2 cellular contexts compared by ENCODE assay signal in the genomic region with DNA sequence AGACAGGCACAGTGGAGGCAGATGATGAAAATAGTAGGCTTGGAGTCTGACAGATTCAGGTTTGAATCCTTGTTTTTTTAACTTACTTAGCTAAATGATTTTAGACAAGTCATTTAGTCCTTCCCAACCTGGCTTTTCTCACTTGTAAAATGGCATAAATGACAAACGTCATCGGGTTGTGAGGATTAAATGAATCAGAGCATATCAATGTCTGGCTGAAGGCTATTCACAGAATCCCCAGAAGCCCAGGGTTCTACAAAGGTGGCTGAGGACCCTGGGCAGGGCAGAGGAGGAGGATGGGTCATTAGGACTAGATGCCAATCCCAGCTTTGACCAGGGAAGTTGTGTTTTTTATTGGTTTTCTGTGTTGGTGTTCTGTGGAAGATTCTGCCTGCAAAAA.
TF ChIP-seq lines count a peak whose summit lies in the region.

No MANE protein-coding gene starts in this region.

TF ChIP-seq in HCT116, 20 proteins besides CTCF, POLR2A, EP300 and RAD21 (continued from another document):
- no peak for TF ChIP-seq JUND (IDR thresholded peaks at IDR 0.05)
- no peak for TF ChIP-seq TCF7L2 (IDR thresholded peaks at IDR 0.05; ENCODE audit: borderline replicate concordance, extremely low read depth, insufficient read depth, insufficient read length)
- no peak for TF ChIP-seq SRF (IDR thresholded peaks at IDR 0.05; ENCODE audit: low read depth)
- TF ChIP-seq FOSL1 (IDR thresholded peaks at IDR 0.05; ENCODE audit: low read depth), result no peak
- no peak for TF ChIP-seq ZNF274 (IDR thresholded peaks at IDR 0.05; ENCODE audit: low read depth, low read length)
- TF ChIP-seq, protein P1, sequence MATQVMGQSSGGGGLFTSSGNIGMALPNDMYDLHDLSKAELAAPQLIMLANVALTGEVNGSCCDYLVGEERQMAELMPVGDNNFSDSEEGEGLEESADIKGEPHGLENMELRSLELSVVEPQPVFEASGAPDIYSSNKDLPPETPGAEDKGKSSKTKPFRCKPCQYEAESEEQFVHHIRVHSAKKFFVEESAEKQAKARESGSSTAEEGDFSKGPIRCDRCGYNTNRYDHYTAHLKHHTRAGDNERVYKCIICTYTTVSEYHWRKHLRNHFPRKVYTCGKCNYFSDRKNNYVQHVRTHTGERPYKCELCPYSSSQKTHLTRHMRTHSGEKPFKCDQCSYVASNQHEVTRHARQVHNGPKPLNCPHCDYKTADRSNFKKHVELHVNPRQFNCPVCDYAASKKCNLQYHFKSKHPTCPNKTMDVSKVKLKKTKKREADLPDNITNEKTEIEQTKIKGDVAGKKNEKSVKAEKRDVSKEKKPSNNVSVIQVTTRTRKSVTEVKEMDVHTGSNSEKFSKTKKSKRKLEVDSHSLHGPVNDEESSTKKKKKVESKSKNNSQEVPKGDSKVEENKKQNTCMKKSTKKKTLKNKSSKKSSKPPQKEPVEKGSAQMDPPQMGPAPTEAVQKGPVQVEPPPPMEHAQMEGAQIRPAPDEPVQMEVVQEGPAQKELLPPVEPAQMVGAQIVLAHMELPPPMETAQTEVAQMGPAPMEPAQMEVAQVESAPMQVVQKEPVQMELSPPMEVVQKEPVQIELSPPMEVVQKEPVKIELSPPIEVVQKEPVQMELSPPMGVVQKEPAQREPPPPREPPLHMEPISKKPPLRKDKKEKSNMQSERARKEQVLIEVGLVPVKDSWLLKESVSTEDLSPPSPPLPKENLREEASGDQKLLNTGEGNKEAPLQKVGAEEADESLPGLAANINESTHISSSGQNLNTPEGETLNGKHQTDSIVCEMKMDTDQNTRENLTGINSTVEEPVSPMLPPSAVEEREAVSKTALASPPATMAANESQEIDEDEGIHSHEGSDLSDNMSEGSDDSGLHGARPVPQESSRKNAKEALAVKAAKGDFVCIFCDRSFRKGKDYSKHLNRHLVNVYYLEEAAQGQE (IDR thresholded peaks at IDR 0.05; ENCODE audit: low read depth), result no peak
- no peak for TF ChIP-seq SIN3A (IDR thresholded peaks at IDR 0.05; ENCODE audit: low read depth)
- TF ChIP-seq EZH2phosphoT487 (IDR thresholded peaks at IDR 0.05; ENCODE audit: borderline replicate concordance), result no peak
- TF ChIP-seq POLR2AphosphoS5 (IDR thresholded peaks at IDR 0.05; ENCODE audit: low read depth, low read length), result no peak
- TF ChIP-seq ZFX (IDR thresholded peaks at IDR 0.05), result no peak
- TF ChIP-seq, protein P2, sequence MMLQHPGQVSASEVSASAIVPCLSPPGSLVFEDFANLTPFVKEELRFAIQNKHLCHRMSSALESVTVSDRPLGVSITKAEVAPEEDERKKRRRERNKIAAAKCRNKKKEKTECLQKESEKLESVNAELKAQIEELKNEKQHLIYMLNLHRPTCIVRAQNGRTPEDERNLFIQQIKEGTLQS (IDR thresholded peaks at IDR 0.05), result no peak
- TF ChIP-seq YY1 (IDR thresholded peaks at IDR 0.05; ENCODE audit: extremely low read depth, insufficient replicate concordance, low read depth, low read length), result no peak
- TF ChIP-seq EGR1 (IDR thresholded peaks at IDR 0.05; ENCODE audit: low read depth), result no peak
- TF ChIP-seq, protein P3, sequence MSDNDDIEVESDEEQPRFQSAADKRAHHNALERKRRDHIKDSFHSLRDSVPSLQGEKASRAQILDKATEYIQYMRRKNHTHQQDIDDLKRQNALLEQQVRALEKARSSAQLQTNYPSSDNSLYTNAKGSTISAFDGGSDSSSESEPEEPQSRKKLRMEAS (IDR thresholded peaks at IDR 0.05), result no peak
TF ChIP-seq in HCT116: peak in this region for 0.

TF ChIP-seq in WTC11, 78 proteins besides CTCF, POLR2A, EP300 and RAD21 (continued from another document):
- TF ChIP-seq, protein P4, sequence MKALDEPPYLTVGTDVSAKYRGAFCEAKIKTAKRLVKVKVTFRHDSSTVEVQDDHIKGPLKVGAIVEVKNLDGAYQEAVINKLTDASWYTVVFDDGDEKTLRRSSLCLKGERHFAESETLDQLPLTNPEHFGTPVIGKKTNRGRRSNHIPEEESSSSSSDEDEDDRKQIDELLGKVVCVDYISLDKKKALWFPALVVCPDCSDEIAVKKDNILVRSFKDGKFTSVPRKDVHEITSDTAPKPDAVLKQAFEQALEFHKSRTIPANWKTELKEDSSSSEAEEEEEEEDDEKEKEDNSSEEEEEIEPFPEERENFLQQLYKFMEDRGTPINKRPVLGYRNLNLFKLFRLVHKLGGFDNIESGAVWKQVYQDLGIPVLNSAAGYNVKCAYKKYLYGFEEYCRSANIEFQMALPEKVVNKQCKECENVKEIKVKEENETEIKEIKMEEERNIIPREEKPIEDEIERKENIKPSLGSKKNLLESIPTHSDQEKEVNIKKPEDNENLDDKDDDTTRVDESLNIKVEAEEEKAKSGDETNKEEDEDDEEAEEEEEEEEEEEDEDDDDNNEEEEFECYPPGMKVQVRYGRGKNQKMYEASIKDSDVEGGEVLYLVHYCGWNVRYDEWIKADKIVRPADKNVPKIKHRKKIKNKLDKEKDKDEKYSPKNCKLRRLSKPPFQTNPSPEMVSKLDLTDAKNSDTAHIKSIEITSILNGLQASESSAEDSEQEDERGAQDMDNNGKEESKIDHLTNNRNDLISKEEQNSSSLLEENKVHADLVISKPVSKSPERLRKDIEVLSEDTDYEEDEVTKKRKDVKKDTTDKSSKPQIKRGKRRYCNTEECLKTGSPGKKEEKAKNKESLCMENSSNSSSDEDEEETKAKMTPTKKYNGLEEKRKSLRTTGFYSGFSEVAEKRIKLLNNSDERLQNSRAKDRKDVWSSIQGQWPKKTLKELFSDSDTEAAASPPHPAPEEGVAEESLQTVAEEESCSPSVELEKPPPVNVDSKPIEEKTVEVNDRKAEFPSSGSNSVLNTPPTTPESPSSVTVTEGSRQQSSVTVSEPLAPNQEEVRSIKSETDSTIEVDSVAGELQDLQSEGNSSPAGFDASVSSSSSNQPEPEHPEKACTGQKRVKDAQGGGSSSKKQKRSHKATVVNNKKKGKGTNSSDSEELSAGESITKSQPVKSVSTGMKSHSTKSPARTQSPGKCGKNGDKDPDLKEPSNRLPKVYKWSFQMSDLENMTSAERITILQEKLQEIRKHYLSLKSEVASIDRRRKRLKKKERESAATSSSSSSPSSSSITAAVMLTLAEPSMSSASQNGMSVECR (CRISPR knock-in tag; IDR thresholded peaks at IDR 0.05; ENCODE audit: borderline replicate concordance), result no peak
- TF ChIP-seq ATF1 (CRISPR knock-in tag; IDR thresholded peaks at IDR 0.05) (no peak), PRRX2 (CRISPR knock-in tag; IDR thresholded peaks at IDR 0.05) (no peak)
- TF ChIP-seq, protein P2 (CRISPR knock-in tag; conservative IDR thresholded peaks at IDR 0.05), result no peak
- TF ChIP-seq, protein P5, sequence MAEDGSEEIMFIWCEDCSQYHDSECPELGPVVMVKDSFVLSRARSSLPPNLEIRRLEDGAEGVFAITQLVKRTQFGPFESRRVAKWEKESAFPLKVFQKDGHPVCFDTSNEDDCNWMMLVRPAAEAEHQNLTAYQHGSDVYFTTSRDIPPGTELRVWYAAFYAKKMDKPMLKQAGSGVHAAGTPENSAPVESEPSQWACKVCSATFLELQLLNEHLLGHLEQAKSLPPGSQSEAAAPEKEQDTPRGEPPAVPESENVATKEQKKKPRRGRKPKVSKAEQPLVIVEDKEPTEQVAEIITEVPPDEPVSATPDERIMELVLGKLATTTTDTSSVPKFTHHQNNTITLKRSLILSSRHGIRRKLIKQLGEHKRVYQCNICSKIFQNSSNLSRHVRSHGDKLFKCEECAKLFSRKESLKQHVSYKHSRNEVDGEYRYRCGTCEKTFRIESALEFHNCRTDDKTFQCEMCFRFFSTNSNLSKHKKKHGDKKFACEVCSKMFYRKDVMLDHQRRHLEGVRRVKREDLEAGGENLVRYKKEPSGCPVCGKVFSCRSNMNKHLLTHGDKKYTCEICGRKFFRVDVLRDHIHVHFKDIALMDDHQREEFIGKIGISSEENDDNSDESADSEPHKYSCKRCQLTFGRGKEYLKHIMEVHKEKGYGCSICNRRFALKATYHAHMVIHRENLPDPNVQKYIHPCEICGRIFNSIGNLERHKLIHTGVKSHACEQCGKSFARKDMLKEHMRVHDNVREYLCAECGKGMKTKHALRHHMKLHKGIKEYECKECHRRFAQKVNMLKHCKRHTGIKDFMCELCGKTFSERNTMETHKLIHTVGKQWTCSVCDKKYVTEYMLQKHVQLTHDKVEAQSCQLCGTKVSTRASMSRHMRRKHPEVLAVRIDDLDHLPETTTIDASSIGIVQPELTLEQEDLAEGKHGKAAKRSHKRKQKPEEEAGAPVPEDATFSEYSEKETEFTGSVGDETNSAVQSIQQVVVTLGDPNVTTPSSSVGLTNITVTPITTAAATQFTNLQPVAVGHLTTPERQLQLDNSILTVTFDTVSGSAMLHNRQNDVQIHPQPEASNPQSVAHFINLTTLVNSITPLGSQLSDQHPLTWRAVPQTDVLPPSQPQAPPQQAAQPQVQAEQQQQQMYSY (CRISPR knock-in tag; IDR thresholded peaks at IDR 0.05), result no peak
- TF ChIP-seq, protein P6, sequence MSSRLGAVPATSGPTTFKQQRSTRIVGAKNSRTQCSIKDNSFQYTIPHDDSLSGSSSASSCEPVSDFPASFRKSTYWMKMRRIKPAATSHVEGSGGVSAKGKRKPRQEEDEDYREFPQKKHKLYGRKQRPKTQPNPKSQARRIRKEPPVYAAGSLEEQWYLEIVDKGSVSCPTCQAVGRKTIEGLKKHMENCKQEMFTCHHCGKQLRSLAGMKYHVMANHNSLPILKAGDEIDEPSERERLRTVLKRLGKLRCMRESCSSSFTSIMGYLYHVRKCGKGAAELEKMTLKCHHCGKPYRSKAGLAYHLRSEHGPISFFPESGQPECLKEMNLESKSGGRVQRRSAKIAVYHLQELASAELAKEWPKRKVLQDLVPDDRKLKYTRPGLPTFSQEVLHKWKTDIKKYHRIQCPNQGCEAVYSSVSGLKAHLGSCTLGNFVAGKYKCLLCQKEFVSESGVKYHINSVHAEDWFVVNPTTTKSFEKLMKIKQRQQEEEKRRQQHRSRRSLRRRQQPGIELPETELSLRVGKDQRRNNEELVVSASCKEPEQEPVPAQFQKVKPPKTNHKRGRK (CRISPR knock-in tag; IDR thresholded peaks at IDR 0.05; ENCODE audit: borderline replicate concordance), result no peak
- TF ChIP-seq, protein P7, sequence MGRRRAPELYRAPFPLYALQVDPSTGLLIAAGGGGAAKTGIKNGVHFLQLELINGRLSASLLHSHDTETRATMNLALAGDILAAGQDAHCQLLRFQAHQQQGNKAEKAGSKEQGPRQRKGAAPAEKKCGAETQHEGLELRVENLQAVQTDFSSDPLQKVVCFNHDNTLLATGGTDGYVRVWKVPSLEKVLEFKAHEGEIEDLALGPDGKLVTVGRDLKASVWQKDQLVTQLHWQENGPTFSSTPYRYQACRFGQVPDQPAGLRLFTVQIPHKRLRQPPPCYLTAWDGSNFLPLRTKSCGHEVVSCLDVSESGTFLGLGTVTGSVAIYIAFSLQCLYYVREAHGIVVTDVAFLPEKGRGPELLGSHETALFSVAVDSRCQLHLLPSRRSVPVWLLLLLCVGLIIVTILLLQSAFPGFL (CRISPR knock-in tag; IDR thresholded peaks at IDR 0.05; ENCODE audit: borderline replicate concordance), result no peak
- TF ChIP-seq, protein P8, sequence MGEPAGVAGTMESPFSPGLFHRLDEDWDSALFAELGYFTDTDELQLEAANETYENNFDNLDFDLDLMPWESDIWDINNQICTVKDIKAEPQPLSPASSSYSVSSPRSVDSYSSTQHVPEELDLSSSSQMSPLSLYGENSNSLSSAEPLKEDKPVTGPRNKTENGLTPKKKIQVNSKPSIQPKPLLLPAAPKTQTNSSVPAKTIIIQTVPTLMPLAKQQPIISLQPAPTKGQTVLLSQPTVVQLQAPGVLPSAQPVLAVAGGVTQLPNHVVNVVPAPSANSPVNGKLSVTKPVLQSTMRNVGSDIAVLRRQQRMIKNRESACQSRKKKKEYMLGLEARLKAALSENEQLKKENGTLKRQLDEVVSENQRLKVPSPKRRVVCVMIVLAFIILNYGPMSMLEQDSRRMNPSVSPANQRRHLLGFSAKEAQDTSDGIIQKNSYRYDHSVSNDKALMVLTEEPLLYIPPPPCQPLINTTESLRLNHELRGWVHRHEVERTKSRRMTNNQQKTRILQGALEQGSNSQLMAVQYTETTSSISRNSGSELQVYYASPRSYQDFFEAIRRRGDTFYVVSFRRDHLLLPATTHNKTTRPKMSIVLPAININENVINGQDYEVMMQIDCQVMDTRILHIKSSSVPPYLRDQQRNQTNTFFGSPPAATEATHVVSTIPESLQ (CRISPR knock-in tag; IDR thresholded peaks at IDR 0.05), result no peak
- TF ChIP-seq, protein P9, sequence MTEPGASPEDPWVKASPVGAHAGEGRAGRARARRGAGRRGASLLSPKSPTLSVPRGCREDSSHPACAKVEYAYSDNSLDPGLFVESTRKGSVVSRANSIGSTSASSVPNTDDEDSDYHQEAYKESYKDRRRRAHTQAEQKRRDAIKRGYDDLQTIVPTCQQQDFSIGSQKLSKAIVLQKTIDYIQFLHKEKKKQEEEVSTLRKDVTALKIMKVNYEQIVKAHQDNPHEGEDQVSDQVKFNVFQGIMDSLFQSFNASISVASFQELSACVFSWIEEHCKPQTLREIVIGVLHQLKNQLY (CRISPR knock-in tag; IDR thresholded peaks at IDR 0.05), result no peak
